In genomic region chr19:10753305-10753704, GRCh38 we compare ENCODE assay signal across 21 cellular contexts. TPM values are rescaled to one million over a fixed set of nuclear protein-coding genes. Genes with fewer than 3 reads are reported as not detected.
DNase-seq lines count a peak whose midpoint lies in the region; ATAC-seq and TF ChIP-seq lines count a peak whose summit lies in the region.
"Had no signal": no experiment of that assay in that cellular context is flagged by ENCODE, and none has a peak within 500 bp of the region (broad histone marks: within the 10 kb centered on the region; RNA-seq: fewer than 3 reads in every experiment).

No MANE protein-coding gene starts in this region.

- no peaks in the 10 kb centered on the region for H3K9me3 Mint-ChIP-seq in activated T-cell treated with anti-CD3 and anti-CD28 coated beads, Interleukin-2, amount 50 U/mL, for 24 hours
- H3K9me3 Mint-ChIP-seq in CD4-positive, alpha-beta memory T cell: no peaks in the 10 kb centered on the region
- H3K9me3 Mint-ChIP-seq in chondrocyte (ENCODE audit: low read depth): no peaks in the 10 kb centered on the region
- H3K9me3 Mint-ChIP-seq in natural killer cell: no peaks in the 10 kb centered on the region
- H3K9me3 Mint-ChIP-seq: nephron, WTC11 had no signal

- peaks cover 87% of the 10 kb centered on the region for H3K4me1 ChIP-seq in CD4-positive, alpha-beta memory T cell (ENCODE audit: insufficient read depth, low read length)
- H3K4me1 ChIP-seq in upper lobe of right lung (peaks cover 62% of the 10 kb centered on the region), GM23248 (ENCODE audit: insufficient read depth) (peaks cover 6% of the 10 kb centered on the region)

- H3K9ac ChIP-seq in GM23248: no peak overlapping the region

- no peaks in the 10 kb centered on the region for H3K9me2 ChIP-seq in GM23248 (ENCODE audit: insufficient read depth)

- POLR2A ChIA-PET in CD4-positive, alpha-beta memory T cell (lab: Charles Lee; ENCODE audit: partially characterized antibody): no interaction called here

- H3K27me3 Mint-ChIP-seq in activated T-cell treated with anti-CD3 and anti-CD28 coated beads, Interleukin-2, amount 50 U/mL, for 24 hours: no peaks in the 10 kb centered on the region
- H3K27me3 Mint-ChIP-seq in CD4-positive, alpha-beta memory T cell: no peaks in the 10 kb centered on the region
- H3K27me3 Mint-ChIP-seq in chondrocyte (ENCODE audit: low read depth): no peaks in the 10 kb centered on the region
- H3K27me3 Mint-ChIP-seq in natural killer cell (ENCODE audit: low read depth in 2 of 2): no peaks in the 10 kb centered on the region
- H3K27me3 Mint-ChIP-seq: activated CD8-positive, alpha-beta memory T cell treated with anti-CD3 and anti-CD28 coated beads, Interleukin-2, amount 10 ng/mL, durations not matched to agents 7 days and 5 days had no signal

- no peak overlapping the region for H3K4me3 Mint-ChIP-seq in activated T-cell treated with anti-CD3 and anti-CD28 coated beads, Interleukin-2, amount 50 U/mL, for 24 hours
- H3K4me3 Mint-ChIP-seq in CD4-positive, alpha-beta memory T cell: no peak overlapping the region
- no peak overlapping the region for H3K4me3 Mint-ChIP-seq in chondrocyte (ENCODE audit: unreplicated experiment)
- no peak overlapping the region for H3K4me3 Mint-ChIP-seq in natural killer cell
- H3K4me3 Mint-ChIP-seq: activated CD8-positive, alpha-beta memory T cell treated with anti-CD3 and anti-CD28 coated beads, Interleukin-2, amount 10 ng/mL, durations not matched to agents 7 days and 5 days; nephron; WTC11 had no signal

- peaks cover 3% of the 10 kb centered on the region for H4K20me1 ChIP-seq in GM23248 (ENCODE audit: insufficient read depth)

- CTCF ChIA-PET in CD4-positive, alpha-beta memory T cell (lab: Charles Lee; ENCODE audit: partially characterized antibody): no interaction called here

- H3F3A ChIP-seq in GM23248 (ENCODE audit: insufficient read depth): no peaks in the 10 kb centered on the region

- no peak for DNase-seq in activated T-cell treated with anti-CD3 and anti-CD28 coated beads, Interleukin-2, amount 50 U/mL, for 24 hours
- DNase-seq in activated T-cell treated with anti-CD3 and anti-CD28 coated beads for 4 hours (no peak), chondrocyte (ENCODE audit: low spot score) (no peak), natural killer cell (no peak), NCI-H345 treated with DMSO at 0.1 percent for 48 hours (lab: John Stamatoyannopoulos, UW; ENCODE audit: unreplicated experiment) (no peak), upper lobe of right lung (no peak), GM23248 (no peak)
- DNase-seq in CD4-positive, alpha-beta memory T cell: no peak
- DNase-seq: activated CD8-positive, alpha-beta memory T cell treated with anti-CD3 and anti-CD28 coated beads, Interleukin-2, amount 10 ng/mL, durations not matched to agents 7 days and 5 days; activated gamma-delta T cell treated with Interleukin-2 at 50 U/mL for 16 hours; colonic mucosa; DMS79 treated with DMSO at 0.1 percent for 48 hours; islet precursor cell; KBM-7; SHP77 treated with DMSO at 0.1 percent for 48 hours; stimulated activated CD4-positive, alpha-beta T cell treated with anti-CD3 and anti-CD28 coated beads, Interleukin-2, amount 100 ng/mL, for 48 hours; T-helper 2 cell had no signal

- H3K27ac Mint-ChIP-seq in activated T-cell treated with anti-CD3 and anti-CD28 coated beads, Interleukin-2, amount 50 U/mL, for 24 hours: peak overlapping the region; percentile 91
- H3K27ac Mint-ChIP-seq in CD4-positive, alpha-beta memory T cell: peak overlapping the region; percentile 83 to 99 (median 91)
- H3K27ac Mint-ChIP-seq in chondrocyte (ENCODE audit: unreplicated experiment): peak overlapping the region; percentile 71
- H3K27ac Mint-ChIP-seq in natural killer cell: peak overlapping the region; percentile 94 to 97
- H3K27ac Mint-ChIP-seq: activated CD8-positive, alpha-beta memory T cell treated with anti-CD3 and anti-CD28 coated beads, Interleukin-2, amount 10 ng/mL, durations not matched to agents 7 days and 5 days; WTC11 had no signal

- in situ Hi-C loops in GM23248 (cut with MboI): no loop called here

- no peaks in the 10 kb centered on the region for H3K9me3 ChIP-seq in CD4-positive, alpha-beta memory T cell (ENCODE audit: control insufficient read depth in 1 of 2, low read length in 2 of 2)
- H3K9me3 ChIP-seq in upper lobe of right lung: no peaks in the 10 kb centered on the region
- H3K9me3 ChIP-seq in GM23248 (ENCODE audit: low read depth): no peaks in the 10 kb centered on the region
- H3K9me3 ChIP-seq: colonic mucosa had no signal

- H3K4me2 ChIP-seq in GM23248 (ENCODE audit: unreplicated experiment): no peak overlapping the region
- H3K4me2 ChIP-seq: hepatocyte had no signal

- H3K36me3 Mint-ChIP-seq in activated T-cell treated with anti-CD3 and anti-CD28 coated beads, Interleukin-2, amount 50 U/mL, for 24 hours (ENCODE audit: low read depth): peaks cover 7% of the 10 kb centered on the region
- H3K36me3 Mint-ChIP-seq in CD4-positive, alpha-beta memory T cell: peaks cover 0 to 4% of the 10 kb centered on the region in 2 donors
- H3K36me3 Mint-ChIP-seq in chondrocyte (ENCODE audit: low read depth) (no peaks in the 10 kb centered on the region), natural killer cell (no peaks in the 10 kb centered on the region)

- ATAC-seq in natural killer cell: no peak
- ATAC-seq in upper lobe of right lung: no peak
- ATAC-seq: activated CD8-positive, alpha-beta memory T cell treated with anti-CD3 and anti-CD28 coated beads, Interleukin-2, amount 10 ng/mL, durations not matched to agents 7 days and 5 days; WTC11 had no signal

- H3K27ac ChIP-seq in CD4-positive, alpha-beta memory T cell (ENCODE audit: low read depth, low read length): no peak overlapping the region
- no peak overlapping the region for H3K27ac ChIP-seq in upper lobe of right lung
- H3K27ac ChIP-seq in GM23248: no peak overlapping the region
- H3K27ac ChIP-seq: hepatocyte had no signal

- intact Hi-C loops in CD4-positive, alpha-beta memory T cell (cut with micrococcal nuclease): no loop called here
- intact Hi-C loops in natural killer cell (cut with micrococcal nuclease): no loop called here
- intact Hi-C loops in upper lobe of right lung (cut with DNase I): no loop called here

- peaks cover 96% of the 10 kb centered on the region for H3K79me2 ChIP-seq in GM23248 (ENCODE audit: insufficient read depth)

- no peaks in the 10 kb centered on the region for H3K27me3 ChIP-seq in CD4-positive, alpha-beta memory T cell (ENCODE audit: insufficient read depth, low read length)
- H3K27me3 ChIP-seq in upper lobe of right lung: no peaks in the 10 kb centered on the region
- no peaks in the 10 kb centered on the region for H3K27me3 ChIP-seq in GM23248 (replicated peaks; ENCODE audit: insufficient read depth)
- H3K27me3 ChIP-seq: colonic mucosa, hepatocyte had no signal

- H3K36me3 ChIP-seq in CD4-positive, alpha-beta memory T cell (ENCODE audit: insufficient read depth, low read length): no peaks in the 10 kb centered on the region
- H3K36me3 ChIP-seq in upper lobe of right lung (no peaks in the 10 kb centered on the region), GM23248 (ENCODE audit: low read depth) (no peaks in the 10 kb centered on the region)
- H3K36me3 ChIP-seq: colonic mucosa had no signal

- WGBS in GM23248 (ENCODE audit: low coverage in 1 of 2, low lambda C conversion rate in 2 of 2, missing lambda C conversion rate in 2 of 2), 2 experiments: 82 to 87% methylated on average over 6 of the region's 6 CpGs

- peaks cover 90% of the 10 kb centered on the region for H3K4me1 Mint-ChIP-seq in activated T-cell treated with anti-CD3 and anti-CD28 coated beads, Interleukin-2, amount 50 U/mL, for 24 hours (ENCODE audit: low read depth)
- peaks cover 33 to 96% (median 67%) of the 10 kb centered on the region in 4 donors for H3K4me1 Mint-ChIP-seq in CD4-positive, alpha-beta memory T cell
- H3K4me1 Mint-ChIP-seq in chondrocyte (ENCODE audit: low read depth) (peaks cover 42% of the 10 kb centered on the region), natural killer cell (peaks cover 76 to 85% of the 10 kb centered on the region in 2 donors)
- H3K4me1 Mint-ChIP-seq: nephron had no signal

- no peak overlapping the region for H3K4me3 ChIP-seq in CD4-positive, alpha-beta memory T cell (ENCODE audit: low read length in 2 of 2)
- no peak overlapping the region for H3K4me3 ChIP-seq in upper lobe of right lung
- no peak overlapping the region for H3K4me3 ChIP-seq in GM23248
- H3K4me3 ChIP-seq: colonic mucosa, hepatocyte, skin epidermis had no signal

- TF ChIP-seq CTCF in chondrocyte (IDR thresholded peaks at IDR 0.05) (no peak), natural killer cell (IDR thresholded peaks at IDR 0.05) (no peak), upper lobe of right lung (IDR thresholded peaks at IDR 0.05) (no peak)

- no peak overlapping the region for H2AFZ ChIP-seq in GM23248
- H2AFZ ChIP-seq: hepatocyte had no signal

RNA-seq across cellular contexts. Expression of gene DNM2, which starts 35.4 kb away (rescaled TPM):
- 100 to 1,000 TPM; 245 to 272 TPM for total RNA-seq in CD4-positive, alpha-beta memory T cell
- polyA plus RNA-seq in CD4-positive, alpha-beta memory T cell: 100 to 1,000 TPM in 1 of 2 donors, 10 to 100 TPM in 1; 46.3 to 103 TPM
- total RNA-seq in chondrocyte (106 to 125 TPM (median 116 TPM) in 3 replicates), natural killer cell (100 to 1,000 TPM; 419 to 491 (median 428) TPM), upper lobe of right lung (280 TPM)
- total RNA-seq in GM23248 (2014; rRNA removed; shearing (Covaris generic)): 47.2 and 48.9 TPM in 2 replicates
- polyA plus RNA-seq in GM23248 (2016; fragmentation: Nextera tagmentation; extraction: Ambion mirVana): 58.7 and 60.5 TPM in 2 replicates

RNA-seq across cellular contexts. Expression of gene QTRT1, which starts 52.1 kb away (rescaled TPM):
- total RNA-seq in CD4-positive, alpha-beta memory T cell: 10 to 100 TPM; 36.2 to 39.9 TPM
- 10 to 100 TPM; 40.3 to 66.0 TPM for polyA plus RNA-seq in CD4-positive, alpha-beta memory T cell
- total RNA-seq in chondrocyte: 28.2 to 50.2 TPM (median 33.7 TPM) in 3 replicates
- 10 to 100 TPM; 29.0 to 37.5 (median 29.9) TPM for total RNA-seq in natural killer cell
- 30.3 TPM for total RNA-seq in upper lobe of right lung
- total RNA-seq in GM23248 (2014; rRNA removed; shearing (Covaris generic)): 33.2 and 42.2 TPM in 2 replicates
- 42.7 and 49.0 TPM in 2 replicates for polyA plus RNA-seq in GM23248 (2016; fragmentation: Nextera tagmentation; extraction: Ambion mirVana)
